Comparison of ENCODE assay signal across 2 cellular contexts in the genomic region with DNA sequence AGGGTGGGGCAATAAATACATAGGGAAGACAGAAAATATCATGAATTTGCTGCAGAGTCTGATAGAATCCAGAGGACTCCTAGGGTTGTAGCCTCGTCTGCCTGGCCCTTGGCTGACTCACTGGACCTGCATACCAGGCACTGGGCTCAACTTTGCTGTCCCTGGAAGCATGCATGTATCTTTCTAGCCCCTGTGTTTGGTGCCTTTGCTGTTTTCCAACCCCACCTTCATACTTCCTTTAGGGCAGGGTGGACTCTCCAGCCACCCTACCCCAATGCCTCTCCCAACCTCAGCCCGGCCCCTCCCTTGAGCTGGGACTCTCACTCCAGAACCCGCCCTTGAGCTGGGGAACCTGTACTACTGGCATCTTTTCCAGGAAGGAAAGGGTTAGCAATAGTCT.
TF ChIP-seq lines count a peak whose summit lies in the region.

No MANE protein-coding gene starts in this region.

TF ChIP-seq in IMR-90, 13 proteins besides CTCF, POLR2A, EP300 and RAD21:
- TF ChIP-seq RFX5 (IDR thresholded peaks at IDR 0.05; ENCODE audit: low read depth, low read length): no peak

TF ChIP-seq in H1, 55 proteins besides CTCF, POLR2A, EP300 and RAD21:
- TF ChIP-seq SP4 (IDR thresholded peaks at IDR 0.05; ENCODE audit: low read length): no peak
- TF ChIP-seq POLR2AphosphoS5 (IDR thresholded peaks at IDR 0.05; ENCODE audit: low read depth, low read length): no peak
- no peak for TF ChIP-seq KDM1A (IDR thresholded peaks at IDR 0.05; ENCODE audit: borderline replicate concordance, low read length)
- TF ChIP-seq, protein P1, sequence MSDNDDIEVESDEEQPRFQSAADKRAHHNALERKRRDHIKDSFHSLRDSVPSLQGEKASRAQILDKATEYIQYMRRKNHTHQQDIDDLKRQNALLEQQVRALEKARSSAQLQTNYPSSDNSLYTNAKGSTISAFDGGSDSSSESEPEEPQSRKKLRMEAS (IDR thresholded peaks at IDR 0.05): no peak
- no peak for TF ChIP-seq PHF8 (conservative IDR thresholded peaks at IDR 0.05; ENCODE audit: low read depth, low read length)
- no peak for TF ChIP-seq CBX8 (IDR thresholded peaks at IDR 0.05; ENCODE audit: borderline replicate concordance, low read depth, low read length)
- no peak for TF ChIP-seq RBBP5 (IDR thresholded peaks at IDR 0.05; ENCODE audit: borderline replicate concordance, low read depth, low read length)
- TF ChIP-seq NRF1 (IDR thresholded peaks at IDR 0.05; ENCODE audit: low read depth, low read length): no peak
- no peak for TF ChIP-seq CBX5 (IDR thresholded peaks at IDR 0.05; ENCODE audit: low read depth, low read length)
- no peak for TF ChIP-seq MAFK (IDR thresholded peaks at IDR 0.05; ENCODE audit: low read depth, low read length)
- no peak for TF ChIP-seq KDM5A (IDR thresholded peaks at IDR 0.05; ENCODE audit: low read length)
- no peak for TF ChIP-seq RFX5 (IDR thresholded peaks at IDR 0.05; ENCODE audit: borderline replicate concordance, low read depth, low read length)
- no peak for TF ChIP-seq YY1 (IDR thresholded peaks at IDR 0.05; ENCODE audit: low read depth, low read length)
- TF ChIP-seq, protein P2, sequence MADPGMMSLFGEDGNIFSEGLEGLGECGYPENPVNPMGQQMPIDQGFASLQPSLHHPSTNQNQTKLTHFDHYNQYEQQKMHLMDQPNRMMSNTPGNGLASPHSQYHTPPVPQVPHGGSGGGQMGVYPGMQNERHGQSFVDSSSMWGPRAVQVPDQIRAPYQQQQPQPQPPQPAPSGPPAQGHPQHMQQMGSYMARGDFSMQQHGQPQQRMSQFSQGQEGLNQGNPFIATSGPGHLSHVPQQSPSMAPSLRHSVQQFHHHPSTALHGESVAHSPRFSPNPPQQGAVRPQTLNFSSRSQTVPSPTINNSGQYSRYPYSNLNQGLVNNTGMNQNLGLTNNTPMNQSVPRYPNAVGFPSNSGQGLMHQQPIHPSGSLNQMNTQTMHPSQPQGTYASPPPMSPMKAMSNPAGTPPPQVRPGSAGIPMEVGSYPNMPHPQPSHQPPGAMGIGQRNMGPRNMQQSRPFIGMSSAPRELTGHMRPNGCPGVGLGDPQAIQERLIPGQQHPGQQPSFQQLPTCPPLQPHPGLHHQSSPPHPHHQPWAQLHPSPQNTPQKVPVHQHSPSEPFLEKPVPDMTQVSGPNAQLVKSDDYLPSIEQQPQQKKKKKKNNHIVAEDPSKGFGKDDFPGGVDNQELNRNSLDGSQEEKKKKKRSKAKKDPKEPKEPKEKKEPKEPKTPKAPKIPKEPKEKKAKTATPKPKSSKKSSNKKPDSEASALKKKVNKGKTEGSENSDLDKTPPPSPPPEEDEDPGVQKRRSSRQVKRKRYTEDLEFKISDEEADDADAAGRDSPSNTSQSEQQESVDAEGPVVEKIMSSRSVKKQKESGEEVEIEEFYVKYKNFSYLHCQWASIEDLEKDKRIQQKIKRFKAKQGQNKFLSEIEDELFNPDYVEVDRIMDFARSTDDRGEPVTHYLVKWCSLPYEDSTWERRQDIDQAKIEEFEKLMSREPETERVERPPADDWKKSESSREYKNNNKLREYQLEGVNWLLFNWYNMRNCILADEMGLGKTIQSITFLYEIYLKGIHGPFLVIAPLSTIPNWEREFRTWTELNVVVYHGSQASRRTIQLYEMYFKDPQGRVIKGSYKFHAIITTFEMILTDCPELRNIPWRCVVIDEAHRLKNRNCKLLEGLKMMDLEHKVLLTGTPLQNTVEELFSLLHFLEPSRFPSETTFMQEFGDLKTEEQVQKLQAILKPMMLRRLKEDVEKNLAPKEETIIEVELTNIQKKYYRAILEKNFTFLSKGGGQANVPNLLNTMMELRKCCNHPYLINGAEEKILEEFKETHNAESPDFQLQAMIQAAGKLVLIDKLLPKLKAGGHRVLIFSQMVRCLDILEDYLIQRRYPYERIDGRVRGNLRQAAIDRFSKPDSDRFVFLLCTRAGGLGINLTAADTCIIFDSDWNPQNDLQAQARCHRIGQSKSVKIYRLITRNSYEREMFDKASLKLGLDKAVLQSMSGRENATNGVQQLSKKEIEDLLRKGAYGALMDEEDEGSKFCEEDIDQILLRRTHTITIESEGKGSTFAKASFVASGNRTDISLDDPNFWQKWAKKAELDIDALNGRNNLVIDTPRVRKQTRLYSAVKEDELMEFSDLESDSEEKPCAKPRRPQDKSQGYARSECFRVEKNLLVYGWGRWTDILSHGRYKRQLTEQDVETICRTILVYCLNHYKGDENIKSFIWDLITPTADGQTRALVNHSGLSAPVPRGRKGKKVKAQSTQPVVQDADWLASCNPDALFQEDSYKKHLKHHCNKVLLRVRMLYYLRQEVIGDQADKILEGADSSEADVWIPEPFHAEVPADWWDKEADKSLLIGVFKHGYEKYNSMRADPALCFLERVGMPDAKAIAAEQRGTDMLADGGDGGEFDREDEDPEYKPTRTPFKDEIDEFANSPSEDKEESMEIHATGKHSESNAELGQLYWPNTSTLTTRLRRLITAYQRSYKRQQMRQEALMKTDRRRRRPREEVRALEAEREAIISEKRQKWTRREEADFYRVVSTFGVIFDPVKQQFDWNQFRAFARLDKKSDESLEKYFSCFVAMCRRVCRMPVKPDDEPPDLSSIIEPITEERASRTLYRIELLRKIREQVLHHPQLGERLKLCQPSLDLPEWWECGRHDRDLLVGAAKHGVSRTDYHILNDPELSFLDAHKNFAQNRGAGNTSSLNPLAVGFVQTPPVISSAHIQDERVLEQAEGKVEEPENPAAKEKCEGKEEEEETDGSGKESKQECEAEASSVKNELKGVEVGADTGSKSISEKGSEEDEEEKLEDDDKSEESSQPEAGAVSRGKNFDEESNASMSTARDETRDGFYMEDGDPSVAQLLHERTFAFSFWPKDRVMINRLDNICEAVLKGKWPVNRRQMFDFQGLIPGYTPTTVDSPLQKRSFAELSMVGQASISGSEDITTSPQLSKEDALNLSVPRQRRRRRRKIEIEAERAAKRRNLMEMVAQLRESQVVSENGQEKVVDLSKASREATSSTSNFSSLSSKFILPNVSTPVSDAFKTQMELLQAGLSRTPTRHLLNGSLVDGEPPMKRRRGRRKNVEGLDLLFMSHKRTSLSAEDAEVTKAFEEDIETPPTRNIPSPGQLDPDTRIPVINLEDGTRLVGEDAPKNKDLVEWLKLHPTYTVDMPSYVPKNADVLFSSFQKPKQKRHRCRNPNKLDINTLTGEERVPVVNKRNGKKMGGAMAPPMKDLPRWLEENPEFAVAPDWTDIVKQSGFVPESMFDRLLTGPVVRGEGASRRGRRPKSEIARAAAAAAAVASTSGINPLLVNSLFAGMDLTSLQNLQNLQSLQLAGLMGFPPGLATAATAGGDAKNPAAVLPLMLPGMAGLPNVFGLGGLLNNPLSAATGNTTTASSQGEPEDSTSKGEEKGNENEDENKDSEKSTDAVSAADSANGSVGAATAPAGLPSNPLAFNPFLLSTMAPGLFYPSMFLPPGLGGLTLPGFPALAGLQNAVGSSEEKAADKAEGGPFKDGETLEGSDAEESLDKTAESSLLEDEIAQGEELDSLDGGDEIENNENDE (IDR thresholded peaks at IDR 0.05; ENCODE audit: insufficient replicate concordance, low read length): no peak
- TF ChIP-seq HDAC6 (IDR thresholded peaks at IDR 0.05; ENCODE audit: low read depth, low read length): no peak
